ENCODE assay signal across 8 cellular contexts in genomic region chr1:116763787-116764465, GRCh38. TPM values are rescaled to one million over a fixed set of nuclear protein-coding genes. Genes with fewer than 3 reads are reported as not detected.
DNase-seq lines count a peak whose midpoint lies in the region; ATAC-seq, FAIRE-seq and TF ChIP-seq lines count a peak whose summit lies in the region.

No MANE protein-coding gene starts in this region.

- peak overlapping the region; percentile 84 to 91 for H3K27ac Mint-ChIP-seq in natural killer cell

- no peak overlapping the region for H3K4me3 ChIP-seq in bronchial epithelial cell (ENCODE audit: low read depth, low read length)

- DNase-seq in SIG-M5 treated with dmso at 0.1 percent for 504 hours (lab: John Stamatoyannopoulos, UW; ENCODE audit: unreplicated experiment), result peak; percentile 26
- DNase-seq in SIG-M5 (lab: John Stamatoyannopoulos, UW), result no peak
- peak; percentile 33 for DNase-seq in RWPE1 (ENCODE audit: low spot score)
- peak; percentile 22 for DNase-seq in bronchial epithelial cell (ENCODE audit: low read depth)
- no peak for DNase-seq in natural killer cell
- no peak for DNase-seq in DMS79 treated with DMSO at 0.1 percent for 48 hours (lab: John Stamatoyannopoulos, UW)

- POLR2A ChIA-PET in RWPE1 (lab: Yijun Ruan, JAX; ENCODE audit: low non-redundant PET), result no interaction called here

- peak overlapping the region; percentile 46 for H3K4me3 Mint-ChIP-seq in natural killer cell

- TF ChIP-seq CTCF in RWPE1 (conservative IDR thresholded peaks at IDR 0.05; ENCODE audit: low read depth) (no peak), bronchial epithelial cell (IDR thresholded peaks at IDR 0.05; ENCODE audit: insufficient read depth, low read length, severe bottlenecking) (peak; percentile 59), natural killer cell (IDR thresholded peaks at IDR 0.05) (no peak)

- intact Hi-C loops in natural killer cell (cut with micrococcal nuclease), result no loop called here

- H3K27me3 ChIP-seq in bronchial epithelial cell (ENCODE audit: control insufficient read depth, insufficient read depth, low read length), result no peaks in the 10 kb centered on the region

- H3K27ac ChIP-seq in RWPE1, result no peak overlapping the region

- H3K27me3 Mint-ChIP-seq in natural killer cell (ENCODE audit: low read depth in 2 of 2), result no peaks in the 10 kb centered on the region

- no peak for ATAC-seq in natural killer cell
- no peak for ATAC-seq in HG02852 (IDR thresholded peaks at IDR 0.05; ENCODE audit: unreplicated experiment)
- no peak for ATAC-seq in GM21423 (IDR thresholded peaks at IDR 0.05; ENCODE audit: unreplicated experiment)

- no peak for FAIRE-seq in bronchial epithelial cell (lab: Jason Lieb, UNC)

- H3K36me3 Mint-ChIP-seq in natural killer cell, result peaks cover 8% of the 10 kb centered on the region

- no peaks in the 10 kb centered on the region for H3K36me3 ChIP-seq in bronchial epithelial cell (ENCODE audit: control insufficient read depth, insufficient read depth, low read length)

- CTCF ChIA-PET in RWPE1 (lab: Yijun Ruan, JAX), result interaction anchor here (0.6 to 1.0 kb wide), 5 partner anchors 9 to 326 kb away, joined by 3 to 5 read pairs (median 3); partner anchors contain the start of gene CD2

- H3K4me1 Mint-ChIP-seq in natural killer cell, result peaks cover 55 to 63% of the 10 kb centered on the region in 2 donors

- no peaks in the 10 kb centered on the region for H3K9me3 Mint-ChIP-seq in natural killer cell

RNA-seq across cellular contexts. Expression of gene CD2, which starts 9.7 kb away (rescaled TPM):
- not detected in 2 replicates for total RNA-seq in bronchial epithelial cell
- total RNA-seq in natural killer cell, result 10 to 100 TPM; 30.4 to 93.4 (median 60.8) TPM

Comparison
In these comparisons a context has a peak if more than half of its experiments do, and no peak if none do; other contexts are left out.
1. DNase-seq: peak in SIG-M5 treated with dmso at 0.1 percent for 504 hours (single experiment), RWPE1 (single experiment) and bronchial epithelial cell (single experiment); none in SIG-M5 (single experiment), natural killer cell (single experiment) and DMS79 treated with DMSO at 0.1 percent for 48 hours (single experiment).
2. RNA of gene CD2, which starts 9.7 kb away (total RNA-seq): 30.4 to 93.4 TPM in natural killer cell; not detected in bronchial epithelial cell; every median in the first group is over 10 times any median in the second.